14 cellular contexts compared by ENCODE assay signal in the genomic region with DNA sequence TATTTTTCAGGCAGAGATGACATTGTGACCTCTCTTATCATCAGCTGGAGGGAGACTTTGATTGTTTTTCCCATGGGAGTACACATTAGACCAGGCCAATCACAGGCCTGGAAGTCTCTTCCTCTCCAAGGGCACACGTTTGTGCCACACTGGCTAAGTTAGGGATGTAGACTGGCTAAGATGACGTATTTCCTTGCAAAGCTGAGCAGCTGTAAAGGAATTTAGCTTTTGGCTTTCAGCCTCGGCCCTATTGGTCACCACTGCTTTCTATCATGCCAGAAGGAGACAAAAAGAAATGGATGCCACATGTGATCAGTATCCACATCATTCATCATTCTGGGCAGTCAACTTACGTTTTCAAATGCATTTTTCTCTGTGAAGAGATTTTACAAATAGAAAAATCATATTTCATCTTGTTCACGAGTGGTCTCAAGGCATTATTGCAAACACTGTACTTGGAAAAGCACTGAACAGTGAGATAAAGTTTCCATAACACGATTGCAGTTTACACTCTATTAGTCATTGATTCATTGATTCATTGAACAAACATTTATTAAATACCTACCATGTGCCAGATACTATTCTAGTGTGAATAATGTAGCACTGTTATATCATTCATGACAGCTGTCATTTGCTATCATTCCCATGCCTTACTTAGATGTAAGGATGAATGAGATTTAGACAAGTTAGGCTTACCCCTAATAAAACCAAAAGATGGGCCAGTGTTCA. TPM values are rescaled to one million over a fixed set of nuclear protein-coding genes. Genes with fewer than 3 reads are reported as not detected.
DNase-seq lines count a peak whose midpoint lies in the region; ATAC-seq and TF ChIP-seq lines count a peak whose summit lies in the region.
"Had no signal": no experiment of that assay in that cellular context is flagged by ENCODE, and none has a peak within 500 bp of the region (broad histone marks: within the 10 kb centered on the region; RNA-seq: fewer than 3 reads in every experiment).

No MANE protein-coding gene starts in this region.

- H3K27ac Mint-ChIP-seq in effector memory CD8-positive, alpha-beta T cell, result no peak overlapping the region
- H3K27ac Mint-ChIP-seq: activated T-helper 2 cell treated with anti-CD3 and anti-CD28 coated beads, Interferon-gamma antibody, Interleukin-2, Interleukin-4, amounts not matched to agents 10 μg/mL and 5 μg/mL and 100 μg/mL, durations not matched to agents 14 hours and 24 hours and 36 hours had no signal

- ATAC-seq in omental fat pad (ENCODE audit: low FRiP score) (peak; percentile 44), HG02840 (IDR thresholded peaks at IDR 0.05; ENCODE audit: low FRiP score, unreplicated experiment) (no peak)
- ATAC-seq in effector memory CD8-positive, alpha-beta T cell (replicated peaks), result no peak

- no peaks in the 10 kb centered on the region for H3K27me3 Mint-ChIP-seq in effector memory CD8-positive, alpha-beta T cell

- no peak overlapping the region for H3K4me3 Mint-ChIP-seq in effector memory CD8-positive, alpha-beta T cell

- TF ChIP-seq CTCF in BJ (IDR thresholded peaks at IDR 0.05; ENCODE audit: insufficient read depth, low read depth, low read length), result no peak
- TF ChIP-seq CTCF in esophagus muscularis mucosa (IDR thresholded peaks at IDR 0.05), result no peak
- no peak for TF ChIP-seq CTCF in omental fat pad (IDR thresholded peaks at IDR 0.05)

- peaks cover 0 to 7% (median 3%) of the 10 kb centered on the region in 4 donors for H3K4me1 ChIP-seq in esophagus muscularis mucosa

- no peaks in the 10 kb centered on the region for H3K4me1 Mint-ChIP-seq in effector memory CD8-positive, alpha-beta T cell (ENCODE audit: low read depth in 2 of 2)

- H3K27ac ChIP-seq in esophagus muscularis mucosa (replicated peaks in 1 of 4), result no peak overlapping the region
- H3K27ac ChIP-seq: C4-2B, dorsolateral prefrontal cortex had no signal

- no peak for TF ChIP-seq EP300 in esophagus muscularis mucosa (IDR thresholded peaks at IDR 0.05)

- H3K9me3 ChIP-seq in esophagus muscularis mucosa, result no peaks in the 10 kb centered on the region

- POLR2A ChIA-PET in BJ (lab: Charles Lee), result interaction anchor here (0.6 kb wide), 1 partner anchor 25 kb away, joined by 15 read pairs; no protein-coding TSS in a partner anchor

- WGBS in esophagus muscularis mucosa, result 45% methylated on average over 6 of the region's 6 CpGs

- H3K9me3 Mint-ChIP-seq in effector memory CD8-positive, alpha-beta T cell, result no peaks in the 10 kb centered on the region
- H3K9me3 Mint-ChIP-seq: activated T-helper 2 cell treated with anti-CD3 and anti-CD28 coated beads, Interferon-gamma antibody, Interleukin-2, Interleukin-4, amounts not matched to agents 10 μg/mL and 5 μg/mL and 100 μg/mL, durations not matched to agents 14 hours and 24 hours and 36 hours had no signal

- DNase-seq in BJ (ENCODE audit: low read depth) (peak; percentile 62), RPMI7951 (ENCODE audit: low read depth) (peak; percentile 74), esophagus muscularis mucosa (ENCODE audit: extremely low spot score) (peak; percentile 1), omental fat pad (ENCODE audit: low spot score) (no peak), NCI-H187 treated with DMSO at 0.1 percent for 48 hours (lab: John Stamatoyannopoulos, UW) (no peak), midbrain (lab: John Stamatoyannopoulos, UW) (no peak)
- no peak for DNase-seq in effector memory CD8-positive, alpha-beta T cell
- DNase-seq: activated CD4-positive, alpha-beta T cell treated with anti-CD3 and anti-CD28 coated beads for 48 hours; dorsolateral prefrontal cortex; NCI-H2029 treated with DMSO at 0.1 percent for 48 hours had no signal

- H3K27me3 ChIP-seq in BJ (ENCODE audit: control insufficient read depth, insufficient read depth, low read length) (no peaks in the 10 kb centered on the region), esophagus muscularis mucosa (no peaks in the 10 kb centered on the region)
- H3K27me3 ChIP-seq: dorsolateral prefrontal cortex had no signal

- H3K36me3 ChIP-seq in BJ (ENCODE audit: control insufficient read depth, insufficient read depth, low read length) (no peaks in the 10 kb centered on the region), esophagus muscularis mucosa (no peaks in the 10 kb centered on the region)

- intact Hi-C loops in esophagus muscularis mucosa (cut with DNase I), result no loop called here

- CTCF ChIA-PET in BJ (lab: Yijun Ruan, JAX), result interaction anchor here (0.9 kb wide), 1 partner anchor 8 kb away, joined by 3 read pairs; no protein-coding TSS in a partner anchor

- H3K36me3 Mint-ChIP-seq in effector memory CD8-positive, alpha-beta T cell (ENCODE audit: insufficient read depth), result no peaks in the 10 kb centered on the region

- H3K4me3 ChIP-seq in BJ (ENCODE audit: low read depth, low read length) (no peak overlapping the region), esophagus muscularis mucosa (no peak overlapping the region)
- H3K4me3 ChIP-seq: dorsolateral prefrontal cortex, skin epidermis had no signal

- no peak for TF ChIP-seq POLR2A in esophagus muscularis mucosa (IDR thresholded peaks at IDR 0.05; ENCODE audit: low read depth)

RNA-seq across cellular contexts. Expression of a gene that starts 27.0 kb away (rescaled TPM):
- polyA plus RNA-seq in BJ (2011; rRNA removed), result 74.4 and 99.6 TPM in 2 replicates
- 14.3 and 16.2 TPM in 2 replicates for polyA minus RNA-seq in BJ (2011; rRNA and poly(A)+ RNA removed)
- total RNA-seq in RPMI7951 (2014; rRNA removed; shearing (Covaris generic)), result 107 and 139 TPM in 2 replicates
- total RNA-seq in esophagus muscularis mucosa, result 100 to 1,000 TPM in 1 of 4 donors, 10 to 100 TPM in 3; 47.2 to 107 (median 80.2) TPM
- total RNA-seq in omental fat pad, result 10 to 100 TPM; 67.9 to 89.8 (median 77.4) TPM

RNA-seq across cellular contexts. Expression of a gene that starts 52.2 kb away (rescaled TPM):
- polyA plus RNA-seq in BJ (2011; rRNA removed), result not detected in 2 replicates
- polyA minus RNA-seq in BJ (2011; rRNA and poly(A)+ RNA removed), result not detected in 2 replicates
- 0.10 TPM in 1 of 2 replicates, not detected in the other for total RNA-seq in RPMI7951 (2014; rRNA removed; shearing (Covaris generic))
- total RNA-seq in esophagus muscularis mucosa (under 1 TPM in 1 of 4 donors, not detected in 3; 0.11 TPM), omental fat pad (under 1 TPM in 2 of 4 donors, not detected in 2; 0.12 to 0.46 TPM)
- total RNA-seq: activated T-helper 2 cell treated with anti-CD3 and anti-CD28 coated beads, Interferon-gamma antibody, Interleukin-2, Interleukin-4, amounts not matched to agents 10 μg/mL and 5 μg/mL and 100 μg/mL, durations not matched to agents 14 hours and 24 hours and 36 hours had no signal

Comparison
In these comparisons a context has a peak if more than half of its experiments do, and no peak if none do; other contexts are left out.
1. DNase-seq: peak in BJ (single experiment), RPMI7951 (single experiment) and esophagus muscularis mucosa (single experiment); none in omental fat pad (single experiment), NCI-H187 treated with DMSO at 0.1 percent for 48 hours (single experiment), midbrain (single experiment) and effector memory CD8-positive, alpha-beta T cell (0 of 3).